3 cellular contexts compared by ENCODE assay signal in genomic region chr3:174275336-174275735, GRCh38.
A peak's percentile ranks its signal among the peaks of the same experiment; 100 is the strongest.
TF ChIP-seq lines count a peak whose summit lies in the region.

No MANE protein-coding gene starts in this region.

TF ChIP-seq in A549, 52 proteins besides CTCF, POLR2A, EP300 and RAD21:
- TF ChIP-seq NR3C1 (IDR thresholded peaks at IDR 0.05) (no peak), MAFK (IDR thresholded peaks at IDR 0.05; ENCODE audit: partially characterized antibody) (peak; percentile 65), KDM5A (IDR thresholded peaks at IDR 0.05) (no peak), POLR2AphosphoS2 (conservative IDR thresholded peaks at IDR 0.05; ENCODE audit: low read length) (no peak), MYC (IDR thresholded peaks at IDR 0.05; ENCODE audit: borderline replicate concordance, low read length) (no peak)
- TF ChIP-seq, protein P1, sequence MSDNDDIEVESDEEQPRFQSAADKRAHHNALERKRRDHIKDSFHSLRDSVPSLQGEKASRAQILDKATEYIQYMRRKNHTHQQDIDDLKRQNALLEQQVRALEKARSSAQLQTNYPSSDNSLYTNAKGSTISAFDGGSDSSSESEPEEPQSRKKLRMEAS (IDR thresholded peaks at IDR 0.05), result no peak

TF ChIP-seq in IMR-90, 13 proteins besides CTCF, POLR2A, EP300 and RAD21:
- TF ChIP-seq SMC3 (IDR thresholded peaks at IDR 0.05; ENCODE audit: low read depth, low read length) (no peak), MXI1 (IDR thresholded peaks at IDR 0.05; ENCODE audit: borderline replicate concordance, low read depth, low read length) (no peak), MAFK (IDR thresholded peaks at IDR 0.05; ENCODE audit: low read depth, low read length) (peak; percentile 76)

TF ChIP-seq in H1, 55 proteins besides CTCF, POLR2A, EP300 and RAD21:
- TF ChIP-seq RFX5 (IDR thresholded peaks at IDR 0.05; ENCODE audit: borderline replicate concordance, low read depth, low read length) (no peak), MAFK (IDR thresholded peaks at IDR 0.05; ENCODE audit: low read depth, low read length) (peak; percentile 45; the same call in 1 of the 2 replicates)
TF ChIP-seq in H1: peak in this region for 1.
